19 cellular contexts compared by ENCODE assay signal in the genomic region with DNA sequence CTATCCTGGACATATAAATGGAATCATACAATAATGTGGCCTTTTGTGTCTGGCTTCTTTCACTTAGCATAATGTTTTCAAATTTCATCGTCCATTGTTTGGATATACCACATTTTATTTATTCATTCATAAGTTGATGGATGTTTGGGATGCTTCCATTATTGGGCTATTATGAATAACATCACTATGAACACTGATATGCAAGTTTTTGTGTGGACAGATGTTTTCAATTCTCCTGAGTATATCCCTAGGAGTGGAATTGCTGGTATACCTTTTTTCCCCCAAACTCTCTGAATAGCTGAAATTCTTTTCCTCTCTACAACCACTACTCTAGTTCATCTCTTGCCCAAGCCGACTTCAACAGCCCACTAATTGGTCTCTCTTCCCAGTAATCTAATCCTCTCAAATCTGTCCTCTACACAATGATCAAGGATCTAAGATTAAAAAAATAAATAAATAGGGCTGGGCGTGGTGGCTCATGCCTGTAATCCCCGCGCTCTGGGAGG.
"Had no signal": no experiment of that assay in that cellular context is flagged by ENCODE, and none has a peak within 500 bp of the region (broad histone marks: within the 10 kb centered on the region; RNA-seq: fewer than 3 reads in every experiment).

No MANE protein-coding gene starts in this region.

- H3K4me3 ChIP-seq: esophagus squamous epithelium, gastrocnemius medialis, heart right ventricle, spleen, testis, transverse colon had no signal

- ATAC-seq: gastrocnemius medialis; heart right ventricle; left lobe of liver; naive thymus-derived CD8-positive, alpha-beta T cell; sciatic nerve; stimulated activated naive B cell treated with anti-CD40 and anti-IgM and Interleukin-4, amounts not matched to agents 10 μg/mL and 1 μg/mL and 100 μg/mL, for 72 hours; stimulated activated naive CD8-positive, alpha-beta T cell treated with anti-CD3 and anti-CD28 coated beads, Interleukin-15, amount 100 ng/mL, for 72 hours had no signal

- H3K9me3 Mint-ChIP-seq: naive thymus-derived CD8-positive, alpha-beta T cell; stimulated activated naive CD8-positive, alpha-beta T cell treated with anti-CD3 and anti-CD28 coated beads, Interleukin-15, amount 100 ng/mL, for 72 hours had no signal

- H3K36me3 Mint-ChIP-seq: naive thymus-derived CD8-positive, alpha-beta T cell; stimulated activated naive B cell treated with anti-CD40 and anti-IgM and Interleukin-4, amounts not matched to agents 10 μg/mL and 1 μg/mL and 100 μg/mL, for 72 hours had no signal

- H3K27me3 Mint-ChIP-seq: stimulated activated naive B cell treated with anti-CD40 and anti-IgM and Interleukin-4, amounts not matched to agents 10 μg/mL and 1 μg/mL and 100 μg/mL, for 72 hours; stimulated activated naive CD8-positive, alpha-beta T cell treated with anti-CD3 and anti-CD28 coated beads, Interleukin-15, amount 100 ng/mL, for 72 hours had no signal

- H3K9me3 ChIP-seq: esophagus squamous epithelium, gastrocnemius medialis, heart right ventricle, neutrophil, spleen, testis, transverse colon had no signal

- H3K27ac Mint-ChIP-seq: naive thymus-derived CD8-positive, alpha-beta T cell; stimulated activated naive B cell treated with anti-CD40 and anti-IgM and Interleukin-4, amounts not matched to agents 10 μg/mL and 1 μg/mL and 100 μg/mL, for 72 hours; stimulated activated naive CD8-positive, alpha-beta T cell treated with anti-CD3 and anti-CD28 coated beads, Interleukin-15, amount 100 ng/mL, for 72 hours had no signal

- H3K36me3 ChIP-seq: esophagus squamous epithelium, gastrocnemius medialis, heart right ventricle, neutrophil, spleen, transverse colon had no signal

- H3K27me3 ChIP-seq: gastrocnemius medialis, heart right ventricle, spleen, testis, transverse colon had no signal

- H3K27ac ChIP-seq: esophagus squamous epithelium, gastrocnemius medialis, heart right ventricle, neutrophil, spleen, testis, transverse colon had no signal

- DNase-seq: dermis blood vessel endothelial cell; esophagus squamous epithelium; gastrocnemius medialis; heart right ventricle; islet precursor cell; mammary epithelial cell; naive thymus-derived CD8-positive, alpha-beta T cell; posterior cingulate gyrus; spleen; stimulated activated CD4-positive, alpha-beta T cell treated with anti-CD3 and anti-CD28 coated beads, Interleukin-15, amount 100 ng/mL, for 24 hours; stimulated activated CD4-positive, alpha-beta T cell treated with anti-CD3 and anti-CD28 coated beads, Interleukin-1b, Interleukin-23, amount 100 ng/mL, for 48 hours; stimulated activated CD4-positive, alpha-beta T cell treated with anti-CD3 and anti-CD28 coated beads, Interleukin-4, amount 100 ng/mL, for 4 hours; stimulated activated naive B cell treated with anti-CD40 and anti-IgM and Interleukin-4, amounts not matched to agents 10 μg/mL and 1 μg/mL and 100 μg/mL, for 72 hours; stimulated activated naive CD8-positive, alpha-beta T cell treated with anti-CD3 and anti-CD28 coated beads, Interleukin-15, amount 100 ng/mL, for 72 hours; testis; transverse colon had no signal

- H3K4me3 Mint-ChIP-seq: naive thymus-derived CD8-positive, alpha-beta T cell; stimulated activated naive B cell treated with anti-CD40 and anti-IgM and Interleukin-4, amounts not matched to agents 10 μg/mL and 1 μg/mL and 100 μg/mL, for 72 hours; stimulated activated naive CD8-positive, alpha-beta T cell treated with anti-CD3 and anti-CD28 coated beads, Interleukin-15, amount 100 ng/mL, for 72 hours had no signal
